ENCODE assay signal across 17 cellular contexts in genomic region chr15:76951161-76951714, GRCh38. TPM values are rescaled to one million over a fixed set of nuclear protein-coding genes. Genes with fewer than 3 reads are reported as not detected.
DNase-seq lines count a peak whose midpoint lies in the region; ATAC-seq and TF ChIP-seq lines count a peak whose summit lies in the region.
"Had no signal": no experiment of that assay in that cellular context is flagged by ENCODE, and none has a peak within 500 bp of the region (broad histone marks: within the 10 kb centered on the region; RNA-seq: fewer than 3 reads in every experiment).

No MANE protein-coding gene starts in this region.

- no peaks in the 10 kb centered on the region for H3K9me3 Mint-ChIP-seq in activated naive CD4-positive, alpha-beta T cell treated with anti-CD3 and anti-CD28 coated beads, Interleukin-2, amount 10 ng/mL, durations not matched to agents 7 days and 5 days
- no peaks in the 10 kb centered on the region for H3K9me3 Mint-ChIP-seq in endodermal cell

- peaks cover 7% of the 10 kb centered on the region for H3K4me1 Mint-ChIP-seq in activated naive CD4-positive, alpha-beta T cell treated with anti-CD3 and anti-CD28 coated beads, Interleukin-2, amount 10 ng/mL, durations not matched to agents 7 days and 5 days
- H3K4me1 Mint-ChIP-seq in endodermal cell, result no peaks in the 10 kb centered on the region

- intact Hi-C loops in aorta (cut with DNase I) (no loop called here), right lobe of liver (cut with DNase I) (no loop called here)

- CTCF ChIA-PET in activated naive CD4-positive, alpha-beta T cell treated with anti-CD3 and anti-CD28 coated beads, Interleukin-2, amount 10 ng/mL, durations not matched to agents 7 days and 5 days (lab: Charles Lee), result interaction anchor here (0.7 to 0.8 kb wide), 2 partner anchors 47 to 156 kb away, joined by 3 read pairs; no protein-coding TSS in a partner anchor

- H3K27me3 ChIP-seq in endodermal cell (ENCODE audit: control insufficient read depth, insufficient read depth, low read length, poor library complexity, severe bottlenecking) (no peaks in the 10 kb centered on the region), aorta (ENCODE audit: control insufficient read depth in 1 of 2, insufficient read depth in 2 of 2, low read length in 1 of 2) (no peaks in the 10 kb centered on the region), right lobe of liver (no peaks in the 10 kb centered on the region)
- H3K27me3 ChIP-seq: foreskin keratinocyte, SJSA1, thyroid gland had no signal

- no peaks in the 10 kb centered on the region for H3K27me3 Mint-ChIP-seq in activated naive CD4-positive, alpha-beta T cell treated with anti-CD3 and anti-CD28 coated beads, Interleukin-2, amount 10 ng/mL, durations not matched to agents 7 days and 5 days
- H3K27me3 Mint-ChIP-seq in endodermal cell (ENCODE audit: insufficient read depth), result no peaks in the 10 kb centered on the region

- H3K27ac ChIP-seq in endodermal cell (ENCODE audit: low read depth, low read length) (peak overlapping the region; percentile 21), temporal lobe (ENCODE audit: low read depth, low read length) (peak overlapping the region; percentile 87), aorta (ENCODE audit: low read depth in 1 of 2, low read length in 2 of 2) (no peak overlapping the region), right lobe of liver (no peak overlapping the region)
- H3K27ac ChIP-seq: foreskin keratinocyte, SJSA1, thyroid gland had no signal

- ATAC-seq in HG03469 (IDR thresholded peaks at IDR 0.05; ENCODE audit: unreplicated experiment) (no peak), aorta (ENCODE audit: low FRiP score) (no peak), right lobe of liver (no peak)
- ATAC-seq: foreskin keratinocyte had no signal

- WGBS in endodermal cell (ENCODE audit: insufficient coverage in 1 of 2, insufficient read length in 1 of 2), 2 experiments, result 100% methylated on average over 1 of the region's 1 CpG; no CpG with 5 or more reads in 1 of the 2 experiments
- WGBS in aorta, 2 donors, result 90 to 91% methylated on average over 1 of the region's 1 CpG
- WGBS in right lobe of liver (ENCODE audit: insufficient coverage, low coverage, low lambda C conversion rate, missing lambda C conversion rate), result 100% methylated on average over 1 of the region's 1 CpG

- peaks cover 44% of the 10 kb centered on the region for H3K36me3 ChIP-seq in endodermal cell (ENCODE audit: control insufficient read depth, insufficient read depth, low read length)
- H3K36me3 ChIP-seq in aorta (ENCODE audit: control insufficient read depth in 1 of 2, insufficient read depth in 2 of 2, low read length in 1 of 2), result no peaks in the 10 kb centered on the region
- peaks cover 0 to 26% (median 3%) of the 10 kb centered on the region in 4 donors for H3K36me3 ChIP-seq in right lobe of liver

- no peak overlapping the region for H3K4me3 ChIP-seq in endodermal cell (ENCODE audit: low read length)
- H3K4me3 ChIP-seq in aorta (ENCODE audit: low read length in 2 of 2), result no peak overlapping the region
- no peak overlapping the region for H3K4me3 ChIP-seq in right lobe of liver
- H3K4me3 ChIP-seq: SJSA1, thyroid gland had no signal

- H3K27ac Mint-ChIP-seq in activated naive CD4-positive, alpha-beta T cell treated with anti-CD3 and anti-CD28 coated beads, Interleukin-2, amount 10 ng/mL, durations not matched to agents 7 days and 5 days, result peak overlapping the region; percentile 12
- H3K27ac Mint-ChIP-seq in endodermal cell, result no peak overlapping the region
- H3K27ac Mint-ChIP-seq: CD14-positive monocyte had no signal

- H3K36me3 Mint-ChIP-seq in activated naive CD4-positive, alpha-beta T cell treated with anti-CD3 and anti-CD28 coated beads, Interleukin-2, amount 10 ng/mL, durations not matched to agents 7 days and 5 days, result peaks cover 31% of the 10 kb centered on the region
- H3K36me3 Mint-ChIP-seq in endodermal cell (ENCODE audit: low read depth), result peaks cover 34% of the 10 kb centered on the region

- TF ChIP-seq POLR2A in right lobe of liver (IDR thresholded peaks at IDR 0.05), result no peak

- no peak overlapping the region for H3K4me3 Mint-ChIP-seq in activated naive CD4-positive, alpha-beta T cell treated with anti-CD3 and anti-CD28 coated beads, Interleukin-2, amount 10 ng/mL, durations not matched to agents 7 days and 5 days
- H3K4me3 Mint-ChIP-seq in endodermal cell, result no peak overlapping the region
- H3K4me3 Mint-ChIP-seq: CD14-positive monocyte had no signal

- no peak for TF ChIP-seq CTCF in endodermal cell (conservative IDR thresholded peaks at IDR 0.05)
- no peak for TF ChIP-seq CTCF in right lobe of liver (IDR thresholded peaks at IDR 0.05)

- no peak overlapping the region for H3K9ac ChIP-seq in endodermal cell (ENCODE audit: extremely low read depth, low read length, poor library complexity, severe bottlenecking)

- no peak for DNase-seq in activated naive CD4-positive, alpha-beta T cell treated with anti-CD3 and anti-CD28 coated beads, Interleukin-2, amount 10 ng/mL, durations not matched to agents 7 days and 5 days
- no peak for DNase-seq in activated naive CD4-positive, alpha-beta T cell treated with anti-CD3 and anti-CD28 coated beads, Interleukin-2, amount 50 U/mL, for 16 hours
- DNase-seq in UCSD-AML1 (lab: John Stamatoyannopoulos, UW; ENCODE audit: unreplicated experiment) (peak; percentile 15), endodermal cell (no peak), aorta (no peak), right lobe of liver (no peak)
- DNase-seq: activated effector memory CD4-positive, alpha-beta T cell treated with Interleukin-2 at 50 U/mL for 16 hours; foreskin keratinocyte; kidney glomerular epithelial cell; thyroid gland had no signal

- H3K4me1 ChIP-seq in endodermal cell (ENCODE audit: control insufficient read depth, insufficient read depth, low read length) (no peaks in the 10 kb centered on the region), aorta (ENCODE audit: control insufficient read depth in 1 of 2, insufficient read depth in 2 of 2, low read length in 2 of 2) (no peaks in the 10 kb centered on the region), right lobe of liver (no peaks in the 10 kb centered on the region)
- H3K4me1 ChIP-seq: foreskin keratinocyte, SJSA1, thyroid gland had no signal

- H3K9me3 ChIP-seq in endodermal cell (ENCODE audit: control insufficient read depth, low read length) (no peaks in the 10 kb centered on the region), aorta (ENCODE audit: control insufficient read depth, low read length) (no peaks in the 10 kb centered on the region), right lobe of liver (no peaks in the 10 kb centered on the region)
- H3K9me3 ChIP-seq: SJSA1, thyroid gland had no signal

RNA-seq across cellular contexts. Expression of gene RCN2, which starts 19.7 kb away (rescaled TPM):
- total RNA-seq in endodermal cell (100 to 1,000 TPM; 151 to 165 TPM), temporal lobe (69.6 TPM), aorta (10 to 100 TPM; 41.0 to 48.9 TPM), right lobe of liver (10 to 100 TPM in 3 of 6 experiments, 1 to 10 TPM in 3; 5.6 to 17.6 (median 11.8) TPM)
- polyA plus RNA-seq in endodermal cell (2013, experiment 1 of 2), result 286 TPM
- 283 TPM for polyA plus RNA-seq in endodermal cell (2013, experiment 2 of 2)
- 10 to 100 TPM; 62.5 to 65.0 TPM for polyA plus RNA-seq in aorta

RNA-seq across cellular contexts. Expression of gene PSTPIP1, which starts 43.7 kb away (rescaled TPM):
- total RNA-seq in endodermal cell (1 to 10 TPM in 1 of 2 donors, under 1 TPM in 1; 0.29 to 1.5 TPM), temporal lobe (not detected), aorta (10 to 100 TPM; 14.1 to 42.9 TPM), right lobe of liver (1 to 10 TPM; 1.2 to 4.9 (median 2.2) TPM)
- polyA plus RNA-seq in endodermal cell (2013, experiment 1 of 2), result 0.82 TPM
- 0.58 TPM for polyA plus RNA-seq in endodermal cell (2013, experiment 2 of 2)
- 10 to 100 TPM; 16.5 to 30.4 TPM for polyA plus RNA-seq in aorta
- total RNA-seq: astrocyte, HT1080, renal cortical epithelial cell, SJSA1 had no signal

RNA-seq across cellular contexts. Expression of gene SCAPER, which starts 46.1 kb away (rescaled TPM):
- 10 to 100 TPM in 1 of 2 donors, 1 to 10 TPM in 1; 8.9 to 12.2 TPM for total RNA-seq in endodermal cell
- 18.3 TPM for polyA plus RNA-seq in endodermal cell (2013, experiment 1 of 2)
- polyA plus RNA-seq in endodermal cell (2013, experiment 2 of 2), result 12.6 TPM
- total RNA-seq in temporal lobe, result 77.7 TPM
- total RNA-seq in aorta, result 10 to 100 TPM; 37.8 to 44.3 TPM
- polyA plus RNA-seq in aorta, result 10 to 100 TPM; 11.9 to 13.5 TPM
- total RNA-seq in right lobe of liver, result 10 to 100 TPM in 3 of 6 experiments, 1 to 10 TPM in 3; 6.7 to 17.3 (median 10.4) TPM

Comparison
In these comparisons a context has a peak if more than half of its experiments do, and no peak if none do; other contexts are left out.
1. H3K27ac ChIP-seq: peak in endodermal cell (single experiment) and temporal lobe (single experiment); none in aorta (0 of 2) and right lobe of liver (0 of 3).